Comparison of ENCODE assay signal across 19 cellular contexts in genomic region chr9:126667190-126668055, GRCh38. TPM values are rescaled to one million over a fixed set of nuclear protein-coding genes. Genes with fewer than 3 reads are reported as not detected.
A peak's percentile ranks its signal among the peaks of the same experiment; 100 is the strongest.
DNase-seq lines count a peak whose midpoint lies in the region; ATAC-seq, FAIRE-seq and TF ChIP-seq lines count a peak whose summit lies in the region.
"Had no signal": no experiment of that assay in that cellular context is flagged by ENCODE, and none has a peak within 500 bp of the region (broad histone marks: within the 10 kb centered on the region; RNA-seq: fewer than 3 reads in every experiment).

No MANE protein-coding gene starts in this region.

- no peak for TF ChIP-seq CTCF in breast epithelium (IDR thresholded peaks at IDR 0.05)
- no peak for TF ChIP-seq CTCF in mammary epithelial cell (conservative IDR thresholded peaks at IDR 0.05 in 1 of 2, IDR thresholded peaks at IDR 0.05 in 1 of 2; ENCODE audit: extremely low read depth in 1 of 2, insufficient read depth in 1 of 2, low read depth in 1 of 2, low read length in 2 of 2)
- TF ChIP-seq CTCF in K562 (IDR thresholded peaks at IDR 0.05 in 2 of 3, conservative IDR thresholded peaks at IDR 0.05 in 1 of 3; ENCODE audit: insufficient read depth in 2 of 3, low read depth in 1 of 3, low read length in 3 of 3): no peak
- no peak for TF ChIP-seq CTCF in tibial artery (IDR thresholded peaks at IDR 0.05)

- TF ChIP-seq EP300 in K562 (IDR thresholded peaks at IDR 0.05; ENCODE audit: low read length): no peak

- FAIRE-seq in K562 (lab: Jason Lieb, UNC): no peak

- H4K20me1 ChIP-seq in mammary epithelial cell (ENCODE audit: insufficient read depth, low read length): peaks cover 2% of the 10 kb centered on the region
- peaks cover 6% of the 10 kb centered on the region; the same call in 1 of the 2 replicates for H4K20me1 ChIP-seq in K562 (replicated peaks; ENCODE audit: control insufficient read depth, insufficient read depth, low read length)

- H3K36me3 ChIP-seq in breast epithelium: no peaks in the 10 kb centered on the region
- H3K36me3 ChIP-seq in mammary epithelial cell (ENCODE audit: insufficient read depth, low read length): no peaks in the 10 kb centered on the region
- H3K36me3 ChIP-seq in K562 (ENCODE audit: control insufficient read depth, insufficient read depth, low read length): no peaks in the 10 kb centered on the region
- no peaks in the 10 kb centered on the region for H3K36me3 ChIP-seq in tibial artery
- H3K36me3 ChIP-seq: left ventricle myocardium inferior had no signal

- H3K4me1 ChIP-seq in breast epithelium (peaks cover 9 to 15% of the 10 kb centered on the region in 2 donors), mammary epithelial cell (ENCODE audit: insufficient read depth, low read length) (peaks cover 44% of the 10 kb centered on the region), K562 (replicated peaks in 1 of 2; ENCODE audit: control insufficient read depth in 2 of 2, insufficient read depth in 2 of 2, low read length in 2 of 2) (peaks cover 0 to 20% of the 10 kb centered on the region in 2 experiments; a peak in 2 of 5 replicates), tibial artery (peaks cover 0 to 44% (median 9%) of the 10 kb centered on the region in 4 donors)

- TF ChIP-seq RAD21 in K562 (CRISPR knock-in tag; conservative IDR thresholded peaks at IDR 0.05 in 1 of 2, IDR thresholded peaks at IDR 0.05 in 1 of 2): no peak

- no peak overlapping the region for H3K9ac ChIP-seq in mammary epithelial cell (ENCODE audit: insufficient read depth, low read length)
- H3K9ac ChIP-seq in K562 (ENCODE audit: insufficient read depth in 1 of 2, low read depth in 2 of 2, low read length in 2 of 2): no peak overlapping the region
- H3K9ac ChIP-seq: GM23248 had no signal

- BruUV-seq in mammary epithelial cell (replicated peaks; lab: Mats Ljungman, UMichigan) (no TSS peak), K562 (replicated peaks; lab: Mats Ljungman, UMichigan) (no TSS peak)

- H3K9me3 ChIP-seq in breast epithelium (no peaks in the 10 kb centered on the region), mammary epithelial cell (replicated peaks; ENCODE audit: insufficient read depth, low read length) (no peaks in the 10 kb centered on the region), K562 (replicated peaks; ENCODE audit: control insufficient read depth, insufficient read depth, low read depth, low read length) (no peaks in the 10 kb centered on the region), tibial artery (no peaks in the 10 kb centered on the region)
- H3K9me3 ChIP-seq: left ventricle myocardium inferior had no signal

- in situ Hi-C loops in mammary epithelial cell (cut with MboI; ENCODE audit: low sequenced_read_pairs in 2 of 2) (no loop called here), K562 (cut with MboI) (no loop called here)

- POLR2A ChIA-PET in K562 (lab: Yijun Ruan, JAX): no interaction called here

- TF ChIP-seq POLR2A in breast epithelium (IDR thresholded peaks at IDR 0.05) (no peak), K562 (conservative IDR thresholded peaks at IDR 0.05) (no peak)

- H3K27ac ChIP-seq in breast epithelium (peak overlapping the region; percentile 19 to 23), mammary epithelial cell (ENCODE audit: insufficient read depth, low read depth, low read length) (no peak overlapping the region), K562 (ENCODE audit: extremely low read depth, low read depth, low read length) (no peak overlapping the region), tibial artery (no peak overlapping the region)
- H3K27ac ChIP-seq: coronary artery, GM23248, left ventricle myocardium inferior had no signal

- peaks cover 69% of the 10 kb centered on the region for H3K79me2 ChIP-seq in mammary epithelial cell (ENCODE audit: insufficient read depth, low read length)
- H3K79me2 ChIP-seq in K562 (ENCODE audit: control insufficient read depth, insufficient read depth, low read length): no peaks in the 10 kb centered on the region

- ATAC-seq in K562: no peak
- ATAC-seq: sciatic nerve had no signal

- WGBS in mammary epithelial cell (ENCODE audit: low coverage, missing lambda C conversion rate): 96% methylated on average over 13 of the region's 15 CpGs
- WGBS in K562 (ENCODE audit: insufficient coverage, low coverage, missing lambda C conversion rate): 2% methylated on average over 15 of the region's 15 CpGs

- dilution Hi-C loops in mammary epithelial cell (cut with HindIII; ENCODE audit: low sequenced_read_pairs): no loop called here

- DNase-seq in breast epithelium (ENCODE audit: low spot score in 2 of 2) (no peak), mammary epithelial cell (no peak), NCI-H2029 treated with DMSO at 0.1 percent for 48 hours (lab: John Stamatoyannopoulos, UW) (peak; percentile 90), K562 (ENCODE audit: extremely low read depth in 1 of 4, low spot score in 3 of 4) (peak in 1 of 4 experiments; percentile 9), tibial artery (no peak), glomerular visceral epithelial cell (ENCODE audit: extremely low spot score) (no peak), cerebellar nuclear complex (lab: John Stamatoyannopoulos, UW) (no peak), NCI-H1048 (lab: John Stamatoyannopoulos, UW) (no peak)
- DNase-seq: activated CD4-positive, alpha-beta T cell treated with anti-CD3 and anti-CD28 coated beads, Interleukin-2, amount 10 ng/mL, durations not matched to agents 24 days and 14 days; activated naive CD4-positive, alpha-beta T cell treated with anti-CD3 and anti-CD28 coated beads, Interleukin-2, amount 10 ng/mL, durations not matched to agents 7 days and 5 days; CD4-positive, alpha-beta memory T cell; GDM1; GM23248; left ventricle myocardium inferior; MM.1S; NCI-H524 treated with DMSO at 0.1 percent for 48 hours had no signal

- intact Hi-C loops in breast epithelium (cut with DNase I; ENCODE audit: low total_unique reads): no loop called here
- intact Hi-C loops in mammary epithelial cell (cut with micrococcal nuclease): no loop called here
- intact Hi-C loops in K562 (cut with micrococcal nuclease): no loop called here
- intact Hi-C loops in tibial artery (cut with DNase I; ENCODE audit: low total_unique reads): no loop called here

- H3K4me3 ChIP-seq in breast epithelium: no peak overlapping the region
- no peak overlapping the region for H3K4me3 ChIP-seq in mammary epithelial cell (replicated peaks in 1 of 3; ENCODE audit: insufficient read depth in 1 of 3, low read depth in 2 of 3, low read length in 3 of 3)
- H3K4me3 ChIP-seq in K562: no peak overlapping the region
- no peak overlapping the region for H3K4me3 ChIP-seq in tibial artery
- H3K4me3 ChIP-seq: coronary artery, GM23248, left ventricle myocardium inferior had no signal

- no peak overlapping the region for H2AFZ ChIP-seq in mammary epithelial cell (ENCODE audit: low read depth, low read length)
- H2AFZ ChIP-seq in K562 (ENCODE audit: low read depth, low read length): no peak overlapping the region
- H2AFZ ChIP-seq: GM23248 had no signal

- H3K9me1 ChIP-seq in K562 (ENCODE audit: control insufficient read depth, insufficient read depth, low read length): no peaks in the 10 kb centered on the region

- no peak overlapping the region for H3K4me2 ChIP-seq in mammary epithelial cell (ENCODE audit: insufficient read depth, low read depth, low read length)
- H3K4me2 ChIP-seq in K562 (ENCODE audit: insufficient read depth, low read length): no peak overlapping the region

- H3K27me3 ChIP-seq in breast epithelium: no peaks in the 10 kb centered on the region
- H3K27me3 ChIP-seq in mammary epithelial cell (ENCODE audit: insufficient read depth, low read length): no peaks in the 10 kb centered on the region
- H3K27me3 ChIP-seq in K562 (ENCODE audit: control insufficient read depth in 2 of 2, insufficient read depth in 2 of 2, low read length in 2 of 2): peaks cover 17 to 72% of the 10 kb centered on the region in 2 experiments; a peak in 4 of 5 replicates
- H3K27me3 ChIP-seq in tibial artery: peaks cover 0 to 80% of the 10 kb centered on the region in 2 donors

- CTCF ChIA-PET in mammary epithelial cell (lab: Charles Lee; ENCODE audit: low non-redundant PET): no interaction called here
- CTCF ChIA-PET in K562 (lab: Yijun Ruan, JAX; ENCODE audit: low intra/inter-chr PET ratio): interaction anchor here (0.6 kb wide), 1 partner anchor 108 kb away, joined by 3 read pairs; no protein-coding TSS in a partner anchor

RNA-seq across cellular contexts. Expression of gene LMX1B, which starts 53.7 kb away (rescaled TPM):
- total RNA-seq in breast epithelium (10 to 100 TPM in 1 of 3 donors, 1 to 10 TPM in 1, under 1 TPM in 1; 0.16 to 20.3 (median 9.2) TPM), mammary epithelial cell (10 to 100 TPM; 11.2 to 19.2 TPM), K562 (2014; rRNA removed) (not detected in 2 replicates), K562 (2014; rRNA removed; fragmentation: Illumina TruSeq; extraction: Trizol) (not detected in 2 replicates), K562 (2015; rRNA removed; fragmentation: Illumina TruSeq; extraction: Trizol) (not detected in 2 replicates), K562 (2021) (not detected in 2 replicates)
- polyA plus RNA-seq in mammary epithelial cell (5.3 TPM), K562 (2011; rRNA removed) (not detected in 2 replicates), K562 (2014; fragmentation: Illumina TruSeq; extraction: Trizol) (not detected in 2 replicates), K562 (2014; fragmentation: Nextera tagmentation; extraction: Ambion mirVana) (not detected), K562 (2014; rRNA removed) (not detected in 2 replicates)
- polyA minus RNA-seq in mammary epithelial cell: 9.3 TPM
- not detected in 2 replicates for total RNA-seq in K562 (2011; cell fraction: chromatin; rRNA removed; ENCODE audit: low replicate concordance)
- not detected in 2 replicates for total RNA-seq in K562 (2011; cell fraction: nucleolus; rRNA removed)
- not detected in 2 replicates for total RNA-seq in K562 (2011; cell fraction: nucleoplasm; rRNA removed)
- polyA plus RNA-seq in K562 (2011; cell fraction: cytosol; rRNA removed): not detected in 2 replicates
- not detected in 2 replicates for polyA plus RNA-seq in K562 (2011; cell fraction: nucleus; rRNA removed)
- polyA plus RNA-seq in K562 (2012): not detected in 2 replicates
- polyA minus RNA-seq in K562 (2011; rRNA and poly(A)+ RNA removed): not detected in 2 replicates
- not detected in 2 replicates for polyA minus RNA-seq in K562 (2011; cell fraction: cytosol; rRNA and poly(A)+ RNA removed)
- not detected in 2 replicates for polyA minus RNA-seq in K562 (2011; cell fraction: nucleus; rRNA and poly(A)+ RNA removed)
- total RNA-seq: activated CD4-positive, alpha-beta T cell treated with anti-CD3 and anti-CD28 coated beads, Interleukin-2, amount 10 ng/mL, durations not matched to agents 24 days and 14 days; CD4-positive, alpha-beta memory T cell; GM23248; urinary bladder had no signal
- polyA plus RNA-seq: CD4-positive, alpha-beta memory T cell; GM23248 had no signal

Comparison
In these comparisons a context has a peak if more than half of its experiments do, and no peak if none do; other contexts are left out.
1. H3K27ac ChIP-seq: peak in breast epithelium (2 of 2); none in mammary epithelial cell (single experiment), K562 (single experiment) and tibial artery (0 of 2).